ENCODE assay signal across 27 cellular contexts in genomic region chr2:239005586-239005985, GRCh38.
"Had no signal": no experiment of that assay in that cellular context is flagged by ENCODE, and none has a peak within 500 bp of the region (broad histone marks: within the 10 kb centered on the region; RNA-seq: fewer than 3 reads in every experiment).

No MANE protein-coding gene starts in this region.

- H3K9me3 ChIP-seq: neutrophil, right lobe of liver, vagina had no signal

- H3K36me3 ChIP-seq: heart right ventricle, left ventricle myocardium inferior, neural progenitor cell, neutrophil, right atrium auricular region, right lobe of liver, tibial nerve, vagina had no signal

- ATAC-seq: heart right ventricle; psoas muscle; right lobe of liver; stimulated activated memory B cell treated with anti-CD40 and anti-IgM and Interleukin-4, amounts not matched to agents 10 μg/mL and 1 μg/mL and 100 μg/mL, for 72 hours; stimulated activated naive CD8-positive, alpha-beta T cell treated with anti-CD3 and anti-CD28 coated beads, Interleukin-15, amount 100 ng/mL, for 72 hours had no signal

- H3K27me3 ChIP-seq: hepatocyte, neural progenitor cell, right atrium auricular region, right lobe of liver, vagina had no signal

- H3K4me3 Mint-ChIP-seq: mesothelial cell of epicardium; naive B cell; nephron progenitor cell; neural progenitor cell; stimulated activated memory B cell treated with anti-CD40 and anti-IgM and Interleukin-4, amounts not matched to agents 10 μg/mL and 1 μg/mL and 100 μg/mL, for 72 hours; stimulated activated naive CD8-positive, alpha-beta T cell treated with anti-CD3 and anti-CD28 coated beads, Interleukin-15, amount 100 ng/mL, for 72 hours; type B pancreatic cell had no signal

- H3K36me3 Mint-ChIP-seq: stimulated activated memory B cell treated with anti-CD40 and anti-IgM and Interleukin-4, amounts not matched to agents 10 μg/mL and 1 μg/mL and 100 μg/mL, for 72 hours had no signal

- H3K4me3 ChIP-seq: heart right ventricle, hepatocyte, left ventricle myocardium inferior, lung, neural progenitor cell, psoas muscle, right atrium auricular region, right lobe of liver, tibial nerve, vagina had no signal

- H3K27ac ChIP-seq: heart right ventricle, hepatocyte, left ventricle myocardium inferior, neural progenitor cell, neutrophil, parathyroid adenoma, psoas muscle, right atrium auricular region, right lobe of liver, tibial nerve, vagina had no signal

- H3K27ac Mint-ChIP-seq: mesothelial cell of epicardium; nephron progenitor cell; neural progenitor cell; stimulated activated memory B cell treated with anti-CD40 and anti-IgM and Interleukin-4, amounts not matched to agents 10 μg/mL and 1 μg/mL and 100 μg/mL, for 72 hours; stimulated activated naive CD8-positive, alpha-beta T cell treated with anti-CD3 and anti-CD28 coated beads, Interleukin-15, amount 100 ng/mL, for 72 hours; type B pancreatic cell had no signal

- DNase-seq: heart right ventricle; left ventricle myocardium inferior; mesendoderm; naive B cell; nephron progenitor cell; occipital lobe; psoas muscle; small intestine; stimulated activated CD4-positive, alpha-beta T cell treated with anti-CD3 and anti-CD28 coated beads, Interleukin-1b, Interleukin-23, amount 100 ng/mL, for 48 hours; stimulated activated CD4-positive, alpha-beta T cell treated with anti-CD3 and anti-CD28 coated beads, Interleukin-2, amount 100 ng/mL, for 48 hours; stimulated activated CD4-positive, alpha-beta T cell treated with anti-CD3 and anti-CD28 coated beads, Interleukin-4, amount 100 ng/mL, for 4 hours; stimulated activated CD8-positive, alpha-beta memory T cell treated with anti-CD3 and anti-CD28 coated beads, Interleukin-4, amount 100 ng/mL, for 48 hours; stimulated activated naive CD4-positive, alpha-beta T cell treated with Interleukin-2 at 50 U/mL for 16 hours; stimulated activated naive CD8-positive, alpha-beta T cell treated with anti-CD3 and anti-CD28 coated beads, Interleukin-15, amount 100 ng/mL, for 72 hours; substantia nigra had no signal

- H3K4me1 ChIP-seq: left ventricle myocardium inferior, neural progenitor cell, parathyroid adenoma, psoas muscle, right atrium auricular region, right lobe of liver had no signal

- H3K4me1 Mint-ChIP-seq: naive B cell; stimulated activated memory B cell treated with anti-CD40 and anti-IgM and Interleukin-4, amounts not matched to agents 10 μg/mL and 1 μg/mL and 100 μg/mL, for 72 hours; stimulated activated naive CD8-positive, alpha-beta T cell treated with anti-CD3 and anti-CD28 coated beads, Interleukin-15, amount 100 ng/mL, for 72 hours had no signal
